ENCODE assay signal across 33 cellular contexts in genomic region chr5:158879993-158880392, GRCh38.
DNase-seq lines count a peak whose midpoint lies in the region; ATAC-seq and TF ChIP-seq lines count a peak whose summit lies in the region.
"Had no signal": no experiment of that assay in that cellular context is flagged by ENCODE, and none has a peak within 500 bp of the region (broad histone marks: within the 10 kb centered on the region; RNA-seq: fewer than 3 reads in every experiment).

No MANE protein-coding gene starts in this region.

- peak overlapping the region; percentile 68 for H3K9ac ChIP-seq in Karpas-422 (ENCODE audit: low read length)

- H3K9me2 ChIP-seq in Karpas-422 (replicated peaks; ENCODE audit: insufficient read depth, low read length) = no peaks in the 10 kb centered on the region

- H3K4me3 ChIP-seq in Karpas-422 (ENCODE audit: low read length) (no peak overlapping the region; the same call in 1 of the 2 replicates), esophagus muscularis mucosa (no peak overlapping the region)
- H3K4me3 ChIP-seq: cardiac muscle cell, colonic mucosa, heart left ventricle, MG63, SJSA1, testis had no signal

- ATAC-seq in sciatic nerve = peak; percentile 6
- ATAC-seq: esophagus mucosa; heart left ventricle; naive thymus-derived CD4-positive, alpha-beta T cell had no signal

- H3K9me3 ChIP-seq in Karpas-422 (ENCODE audit: low read length) = no peaks in the 10 kb centered on the region
- H3K9me3 ChIP-seq in esophagus muscularis mucosa = no peaks in the 10 kb centered on the region
- H3K9me3 ChIP-seq: Caco-2, colonic mucosa, heart left ventricle, MG63, SJSA1, testis had no signal

- H3K27ac ChIP-seq in Karpas-422 (ENCODE audit: low read length) (peak overlapping the region; percentile 98), esophagus muscularis mucosa (replicated peaks in 1 of 4) (no peak overlapping the region)
- H3K27ac ChIP-seq: 22Rv1, cardiac muscle cell, colonic mucosa, heart left ventricle, SJSA1, testis had no signal

- H3K4me2 ChIP-seq in Karpas-422 (ENCODE audit: low read depth, low read length, poor library complexity, severe bottlenecking) = peak overlapping the region; percentile 65

- H3K36me3 ChIP-seq in Karpas-422 (ENCODE audit: insufficient read depth, low read length) (no peaks in the 10 kb centered on the region), esophagus muscularis mucosa (no peaks in the 10 kb centered on the region)
- H3K36me3 ChIP-seq: cardiac muscle cell, colonic mucosa, heart left ventricle, MG63, SJSA1 had no signal

- no peak overlapping the region for H2AFZ ChIP-seq in Karpas-422 (ENCODE audit: low read length)

- no peak for TF ChIP-seq CTCF in esophagus muscularis mucosa (IDR thresholded peaks at IDR 0.05)

- H3K27me3 ChIP-seq in Karpas-422 (ENCODE audit: low read length) (no peaks in the 10 kb centered on the region), esophagus muscularis mucosa (peaks cover 0 to 5% (median 2%) of the 10 kb centered on the region in 4 donors)
- H3K27me3 ChIP-seq: cardiac muscle cell, colonic mucosa, heart left ventricle, MG63, SJSA1, testis had no signal

- H3K79me2 ChIP-seq in Karpas-422 (ENCODE audit: low read length) = peaks cover 76% of the 10 kb centered on the region

- intact Hi-C loops in esophagus muscularis mucosa (cut with DNase I) (no loop called here), sciatic nerve (cut with DNase I) (loop anchor here (10.0 kb wide), 1 partner anchor 225 kb away; no protein-coding TSS in a partner anchor)

- no peaks in the 10 kb centered on the region for H4K20me1 ChIP-seq in Karpas-422 (ENCODE audit: insufficient read depth, low read depth, low read length)

- H3K4me1 ChIP-seq in Karpas-422 (ENCODE audit: low read length) = peaks cover 100% of the 10 kb centered on the region
- H3K4me1 ChIP-seq in esophagus muscularis mucosa = peaks cover 13 to 45% (median 36%) of the 10 kb centered on the region in 4 donors
- H3K4me1 ChIP-seq: Caco-2, colonic mucosa had no signal

- no peak for TF ChIP-seq POLR2A in esophagus muscularis mucosa (IDR thresholded peaks at IDR 0.05; ENCODE audit: low read depth)

- 92% methylated on average over 8 of the region's 8 CpGs for WGBS in esophagus muscularis mucosa

- TF ChIP-seq EP300 in esophagus muscularis mucosa (IDR thresholded peaks at IDR 0.05) = no peak

- DNase-seq in NCI-H1694 treated with DMSO at 0.1 percent for 48 hours (lab: John Stamatoyannopoulos, UW) (peak; percentile 52), NCI-H1694 (lab: John Stamatoyannopoulos, UW) (no peak), Karpas-422 (no peak), esophagus muscularis mucosa (ENCODE audit: extremely low spot score) (peak; percentile 87), sciatic nerve (ENCODE audit: low spot score) (no peak), NCI-H82 (lab: John Stamatoyannopoulos, UW) (no peak), hepatic stellate cell (ENCODE audit: low spot score) (no peak)
- DNase-seq in effector CD4-positive, alpha-beta T cell = no peak
- DNase-seq: activated CD4-positive, alpha-beta T cell treated with anti-CD3 and anti-CD28 coated beads for 4 hours; activated CD8-positive, alpha-beta memory T cell treated with anti-CD3 and anti-CD28 coated beads for 24 hours; activated effector memory CD4-positive, alpha-beta T cell treated with anti-CD3 and anti-CD28 coated beads, Interleukin-2, amount 50 U/mL, for 16 hours; activated naive CD8-positive, alpha-beta T cell treated with anti-CD3 and anti-CD28 coated beads, Interleukin-2, amount 10 ng/mL, durations not matched to agents 7 days and 5 days; Caco-2; colonic mucosa; DND-41; foreskin fibroblast; HCEC 1CT; heart left ventricle; KBM-7; MG63; midbrain; naive thymus-derived CD4-positive, alpha-beta T cell; NCI-H2081; NCI-H226; RPMI8226; stimulated activated CD4-positive, alpha-beta T cell treated with anti-CD3 and anti-CD28 coated beads, Interleukin-15, amount 100 ng/mL, for 24 hours; stimulated activated CD4-positive, alpha-beta T cell treated with anti-CD3 and anti-CD28 coated beads, Interleukin-4, amount 100 ng/mL, for 4 hours; T1000; testis had no signal

Comparison
In these comparisons a context has a peak if more than half of its experiments do, and no peak if none do; other contexts are left out.
1. DNase-seq: peak in NCI-H1694 treated with DMSO at 0.1 percent for 48 hours (single experiment) and esophagus muscularis mucosa (single experiment); none in NCI-H1694 (single experiment), Karpas-422 (single experiment), sciatic nerve (single experiment), effector CD4-positive, alpha-beta T cell (single experiment), NCI-H82 (single experiment) and hepatic stellate cell (single experiment).